ENCODE assay signal across 1 cellular context in the genomic region with DNA sequence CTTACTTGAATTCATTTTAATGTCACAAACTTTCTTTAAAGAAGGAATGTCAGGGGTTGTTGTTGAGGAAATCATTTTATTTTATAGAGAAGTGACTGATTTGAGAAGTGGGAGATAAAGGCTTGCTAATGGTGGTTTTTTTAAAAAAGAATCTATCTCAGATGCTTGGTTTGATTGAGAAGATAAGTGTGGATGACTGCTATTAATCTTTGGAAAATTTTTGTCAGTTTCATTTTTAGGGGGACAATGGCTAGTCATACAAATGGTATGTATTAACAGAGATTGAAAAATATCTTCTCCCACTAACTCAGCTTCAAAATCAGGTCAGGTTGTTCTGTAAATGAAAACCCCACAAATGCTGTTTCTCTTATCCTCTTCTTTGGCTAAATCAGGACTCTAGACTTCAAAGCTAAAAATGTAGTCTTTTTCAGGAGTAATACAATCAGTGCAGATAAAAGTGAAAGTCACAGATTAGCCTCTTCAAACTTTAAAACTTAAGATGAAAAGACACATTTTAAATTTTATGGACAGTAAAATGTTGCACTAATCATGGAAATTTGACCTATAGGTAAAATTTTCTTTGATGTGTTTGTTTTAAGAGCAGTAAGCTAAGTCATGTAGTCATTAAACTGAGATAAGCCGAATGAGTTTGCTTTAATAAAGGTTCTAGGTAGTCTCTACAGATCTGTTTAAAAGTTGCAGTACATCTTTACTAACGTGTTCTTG.
TF ChIP-seq lines count a peak whose summit lies in the region.

No MANE protein-coding gene starts in this region.

TF ChIP-seq in A549, 52 proteins besides CTCF, POLR2A, EP300 and RAD21 (continued from another document):
- TF ChIP-seq PBX3 (IDR thresholded peaks at IDR 0.05): no peak
- TF ChIP-seq NFE2L2 (conservative IDR thresholded peaks at IDR 0.05; ENCODE audit: low read length): no peak
- TF ChIP-seq PHF8 (IDR thresholded peaks at IDR 0.05; ENCODE audit: borderline replicate concordance, low read depth): no peak
- TF ChIP-seq HOXB5 (CRISPR knock-in tag; IDR thresholded peaks at IDR 0.05): no peak
- TF ChIP-seq EHMT2 (IDR thresholded peaks at IDR 0.05; ENCODE audit: low read depth): no peak
- TF ChIP-seq SREBF2 (IDR thresholded peaks at IDR 0.05): no peak
- TF ChIP-seq, protein P1, sequence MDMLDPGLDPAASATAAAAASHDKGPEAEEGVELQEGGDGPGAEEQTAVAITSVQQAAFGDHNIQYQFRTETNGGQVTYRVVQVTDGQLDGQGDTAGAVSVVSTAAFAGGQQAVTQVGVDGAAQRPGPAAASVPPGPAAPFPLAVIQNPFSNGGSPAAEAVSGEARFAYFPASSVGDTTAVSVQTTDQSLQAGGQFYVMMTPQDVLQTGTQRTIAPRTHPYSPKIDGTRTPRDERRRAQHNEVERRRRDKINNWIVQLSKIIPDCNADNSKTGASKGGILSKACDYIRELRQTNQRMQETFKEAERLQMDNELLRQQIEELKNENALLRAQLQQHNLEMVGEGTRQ (IDR thresholded peaks at IDR 0.05): no peak
- TF ChIP-seq FOSL2 (IDR thresholded peaks at IDR 0.05): no peak
- no peak for TF ChIP-seq FOSL2 (CRISPR knock-in tag; IDR thresholded peaks at IDR 0.05)
- no peak for TF ChIP-seq RNF2 (IDR thresholded peaks at IDR 0.05; ENCODE audit: borderline replicate concordance, low read depth)
- TF ChIP-seq, protein P2, sequence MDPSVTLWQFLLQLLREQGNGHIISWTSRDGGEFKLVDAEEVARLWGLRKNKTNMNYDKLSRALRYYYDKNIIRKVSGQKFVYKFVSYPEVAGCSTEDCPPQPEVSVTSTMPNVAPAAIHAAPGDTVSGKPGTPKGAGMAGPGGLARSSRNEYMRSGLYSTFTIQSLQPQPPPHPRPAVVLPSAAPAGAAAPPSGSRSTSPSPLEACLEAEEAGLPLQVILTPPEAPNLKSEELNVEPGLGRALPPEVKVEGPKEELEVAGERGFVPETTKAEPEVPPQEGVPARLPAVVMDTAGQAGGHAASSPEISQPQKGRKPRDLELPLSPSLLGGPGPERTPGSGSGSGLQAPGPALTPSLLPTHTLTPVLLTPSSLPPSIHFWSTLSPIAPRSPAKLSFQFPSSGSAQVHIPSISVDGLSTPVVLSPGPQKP (IDR thresholded peaks at IDR 0.05; ENCODE audit: low read depth, low read length): no peak
- TF ChIP-seq HOXB13 (CRISPR knock-in tag; IDR thresholded peaks at IDR 0.05; ENCODE audit: low read depth): no peak
